Comparison of ENCODE assay signal across 8 cellular contexts in genomic region chr1:50605186-50605875, GRCh38.
A peak's percentile ranks its signal among the peaks of the same experiment; 100 is the strongest.
DNase-seq lines count a peak whose midpoint lies in the region; ATAC-seq and TF ChIP-seq lines count a peak whose summit lies in the region.

No MANE protein-coding gene starts in this region.

- no peak overlapping the region for H2AFZ ChIP-seq in Loucy (ENCODE audit: low read length)

- H3K36me3 ChIP-seq in cardiac muscle cell (no peaks in the 10 kb centered on the region), Loucy (ENCODE audit: insufficient read depth, low read length) (no peaks in the 10 kb centered on the region), SK-N-MC (ENCODE audit: insufficient read depth, low read length) (no peaks in the 10 kb centered on the region)

- H3K27ac ChIP-seq in cardiac muscle cell, result no peak overlapping the region
- no peak overlapping the region for H3K27ac ChIP-seq in SK-N-MC

- DNase-seq in cardiac muscle cell (ENCODE audit: low read depth in 1 of 2, low spot score in 1 of 2) (peak; percentile 18 to 64), left ventricle myocardium superior (no peak), SK-N-MC (ENCODE audit: low read depth, low spot score) (peak; percentile 12), glomerular visceral epithelial cell (ENCODE audit: extremely low spot score) (peak; percentile 49), HuH-7.5 (ENCODE audit: low spot score) (no peak), islet precursor cell (no peak)
- DNase-seq in stimulated activated CD4-positive, alpha-beta T cell treated with anti-CD3 and anti-CD28 coated beads, Interleukin-2, amount 100 ng/mL, for 48 hours, result no peak

- H3K9me3 ChIP-seq in cardiac muscle cell (ENCODE audit: low read depth) (no peaks in the 10 kb centered on the region), Loucy (ENCODE audit: insufficient read depth, low read depth, low read length) (no peaks in the 10 kb centered on the region), SK-N-MC (ENCODE audit: low read depth, low read length) (no peaks in the 10 kb centered on the region)

- peak; percentile 61 for TF ChIP-seq CTCF in cardiac muscle cell (IDR thresholded peaks at IDR 0.05; ENCODE audit: low read depth, low read length)
- peak; percentile 86 for TF ChIP-seq CTCF in Loucy (conservative IDR thresholded peaks at IDR 0.05; ENCODE audit: low read length)

- no peaks in the 10 kb centered on the region for H4K20me1 ChIP-seq in Loucy (ENCODE audit: insufficient read depth, low read length, poor library complexity, severe bottlenecking)

- H3K4me3 ChIP-seq in cardiac muscle cell (no peak overlapping the region), Loucy (ENCODE audit: low read length, poor library complexity, severe bottlenecking) (no peak overlapping the region), SK-N-MC (no peak overlapping the region)

- no peaks in the 10 kb centered on the region; the same call in 1 of the 2 replicates for H3K79me2 ChIP-seq in Loucy (ENCODE audit: insufficient read depth, low read length)

- H3K27me3 ChIP-seq in cardiac muscle cell, result no peaks in the 10 kb centered on the region
- H3K27me3 ChIP-seq in Loucy (ENCODE audit: insufficient read depth, low read length, poor library complexity, severe bottlenecking), result no peaks in the 10 kb centered on the region

- ATAC-seq in left ventricle myocardium superior, result no peak

- H3F3A ChIP-seq in Loucy (ENCODE audit: low read depth), result no peaks in the 10 kb centered on the region

- H3K4me2 ChIP-seq in Loucy (ENCODE audit: low read depth, low read length, poor library complexity, severe bottlenecking), result no peak overlapping the region

- intact Hi-C loops in left ventricle myocardium superior (cut with micrococcal nuclease), result no loop called here

- H3K9ac ChIP-seq in Loucy (ENCODE audit: low read depth, low read length, poor library complexity, severe bottlenecking), result no peak overlapping the region
- no peak overlapping the region for H3K9ac ChIP-seq in SK-N-MC (ENCODE audit: insufficient read length)

- peaks cover 9% of the 10 kb centered on the region for H3K4me1 ChIP-seq in cardiac muscle cell (ENCODE audit: low read depth)
- peaks cover 13% of the 10 kb centered on the region for H3K4me1 ChIP-seq in Loucy (ENCODE audit: insufficient read depth, low read length, poor library complexity, severe bottlenecking)

- no peaks in the 10 kb centered on the region for H3K9me2 ChIP-seq in Loucy (replicated peaks; ENCODE audit: low read depth, low read length)

Comparison
In these comparisons a context has a peak if more than half of its experiments do, and no peak if none do; other contexts are left out.
1. DNase-seq: peak in cardiac muscle cell (2 of 2), SK-N-MC (single experiment) and glomerular visceral epithelial cell (single experiment); none in left ventricle myocardium superior (single experiment), HuH-7.5 (single experiment), stimulated activated CD4-positive, alpha-beta T cell treated with anti-CD3 and anti-CD28 coated beads, Interleukin-2, amount 100 ng/mL, for 48 hours (0 of 2) and islet precursor cell (single experiment).